Comparison of ENCODE assay signal across 18 cellular contexts in genomic region chr1:94694234-94694915, GRCh38.
"Had no signal": no experiment of that assay in that cellular context is flagged by ENCODE, and none has a peak within 500 bp of the region (broad histone marks: within the 10 kb centered on the region; RNA-seq: fewer than 3 reads in every experiment).

No MANE protein-coding gene starts in this region.

- H3K36me3 ChIP-seq: left ventricle myocardium inferior, thoracic aorta, upper lobe of right lung, WERI-Rb-1 had no signal

- DNase-seq: activated CD4-positive, alpha-beta T cell treated with anti-CD3 and anti-CD28 coated beads, Interleukin-2, amount 50 U/mL, for 4 hours; activated CD8-positive, alpha-beta memory T cell treated with anti-CD3 and anti-CD28 coated beads, Interleukin-2, amount 10 ng/mL, durations not matched to agents 7 days and 5 days; activated naive CD4-positive, alpha-beta T cell treated with Interleukin-2 at 50 U/mL for 16 hours; activated naive CD8-positive, alpha-beta T cell treated with anti-CD3 and anti-CD28 coated beads, Interleukin-2, amount 10 ng/mL, durations not matched to agents 7 days and 5 days; activated T-cell treated with anti-CD3 and anti-CD28 coated beads, Interleukin-2, amount 50 U/mL, for 1 hour; amygdala; foreskin melanocyte; head of caudate nucleus; left ventricle myocardium inferior; mammary epithelial cell; occipital lobe; right cardiac atrium; stimulated activated CD4-positive, alpha-beta T cell treated with anti-CD3 and anti-CD28 coated beads, Interleukin-15, amount 100 ng/mL, for 24 hours; stimulated activated CD4-positive, alpha-beta T cell treated with anti-CD3 and anti-CD28 coated beads, Interleukin-2, amount 100 ng/mL, for 48 hours; T-helper 17 cell; upper lobe of right lung; WERI-Rb-1 had no signal

- H3K27me3 ChIP-seq: upper lobe of right lung had no signal

- H3K9me3 ChIP-seq: thoracic aorta, upper lobe of right lung had no signal

- H3K4me3 ChIP-seq: left ventricle myocardium inferior, thoracic aorta, upper lobe of right lung had no signal

- H3K27ac ChIP-seq: left ventricle myocardium inferior, thoracic aorta, upper lobe of right lung, WERI-Rb-1 had no signal

- H3K4me1 ChIP-seq: left ventricle myocardium inferior, upper lobe of right lung had no signal
